ENCODE assay signal across 8 cellular contexts in the genomic region with DNA sequence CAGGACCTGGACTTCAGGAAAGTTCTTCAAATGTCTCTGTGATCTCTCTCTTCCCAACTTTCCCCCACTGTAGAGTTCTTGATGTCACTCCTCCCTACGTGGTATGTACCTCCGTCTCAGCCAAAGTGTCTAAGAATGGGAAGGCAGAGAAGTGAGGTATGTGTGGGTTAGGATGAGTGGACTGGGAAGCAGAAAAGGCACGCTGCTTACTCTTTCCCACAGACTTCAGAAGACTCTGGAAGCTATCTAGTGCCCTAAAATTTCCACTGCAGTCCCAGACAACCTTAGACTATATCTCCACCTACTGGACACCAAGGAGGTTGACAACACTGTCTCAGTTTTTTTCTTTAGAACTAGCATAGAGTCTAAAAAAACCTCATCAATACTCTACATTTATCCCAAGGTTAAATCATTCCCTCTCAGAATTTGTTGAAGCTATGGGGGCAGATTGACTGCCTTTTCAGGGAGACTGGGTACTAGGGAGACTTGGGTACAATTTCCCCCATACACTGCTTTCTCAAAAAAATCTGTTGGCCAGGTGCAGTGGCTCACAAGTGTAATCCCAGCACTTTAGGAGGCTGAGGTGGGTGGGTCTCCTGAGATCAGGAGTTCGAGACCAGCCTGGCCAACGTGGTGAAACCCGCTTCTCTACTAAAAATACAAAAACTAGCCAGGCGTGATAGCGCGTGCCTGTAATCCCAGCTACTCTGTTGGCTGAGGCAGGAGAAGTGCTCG. TPM values are rescaled to one million over a fixed set of nuclear protein-coding genes. Genes with fewer than 3 reads are reported as not detected.
DNase-seq lines count a peak whose midpoint lies in the region; ATAC-seq and TF ChIP-seq lines count a peak whose summit lies in the region.

No MANE protein-coding gene starts in this region.

- H3K4me3 ChIP-seq in epithelial cell of proximal tubule (ENCODE audit: low read depth, low read length), result no peak overlapping the region

- H3K36me3 Mint-ChIP-seq in natural killer cell, result no peaks in the 10 kb centered on the region
- no peaks in the 10 kb centered on the region for H3K36me3 Mint-ChIP-seq in activated CD4-positive, alpha-beta memory T cell treated with anti-CD3 and anti-CD28 coated beads, Interleukin-2, amount 10 ng/mL, durations not matched to agents 7 days and 5 days (ENCODE audit: low read depth)

- no peaks in the 10 kb centered on the region for H3K27me3 Mint-ChIP-seq in natural killer cell (ENCODE audit: low read depth in 2 of 2)
- peaks cover 24% of the 10 kb centered on the region for H3K27me3 Mint-ChIP-seq in activated CD4-positive, alpha-beta memory T cell treated with anti-CD3 and anti-CD28 coated beads, Interleukin-2, amount 10 ng/mL, durations not matched to agents 7 days and 5 days

- ATAC-seq in natural killer cell, result peak; percentile 85 to 92 (median 91)
- no peak for ATAC-seq in HG02588 (IDR thresholded peaks at IDR 0.05; ENCODE audit: unreplicated experiment)

- CTCF ChIA-PET in activated CD4-positive, alpha-beta memory T cell treated with anti-CD3 and anti-CD28 coated beads, Interleukin-2, amount 10 ng/mL, durations not matched to agents 7 days and 5 days (lab: Charles Lee), result interaction anchor here (0.6 to 20.0 kb wide), 22 partner anchors 8 to 198 kb away, joined by 3 to 481 read pairs (median 5); a partner anchor contains a TSS

- DNase-seq in AG08395 (ENCODE audit: low spot score), result peak; percentile 87
- peak; percentile 62 for DNase-seq in MV-4-11 (lab: John Stamatoyannopoulos, UW)
- DNase-seq in SW 1271 (lab: John Stamatoyannopoulos, UW), result peak; percentile 40 to 77
- DNase-seq in epithelial cell of proximal tubule (ENCODE audit: low read depth), result no peak
- DNase-seq in natural killer cell, result no peak
- no peak for DNase-seq in activated CD4-positive, alpha-beta memory T cell treated with anti-CD3 and anti-CD28 coated beads, Interleukin-2, amount 10 ng/mL, durations not matched to agents 7 days and 5 days

- H3K9me3 Mint-ChIP-seq in natural killer cell, result no peaks in the 10 kb centered on the region
- H3K9me3 Mint-ChIP-seq in activated CD4-positive, alpha-beta memory T cell treated with anti-CD3 and anti-CD28 coated beads, Interleukin-2, amount 10 ng/mL, durations not matched to agents 7 days and 5 days, result no peaks in the 10 kb centered on the region

- TF ChIP-seq CTCF in GM12873 (IDR thresholded peaks at IDR 0.05; ENCODE audit: insufficient read depth, low read depth, low read length, missing control alignments) (peak; percentile 76), epithelial cell of proximal tubule (conservative IDR thresholded peaks at IDR 0.05; ENCODE audit: low read depth, low read length) (peak; percentile 86), natural killer cell (IDR thresholded peaks at IDR 0.05) (peak; percentile 93)

- H3K4me3 Mint-ChIP-seq in natural killer cell, result no peak overlapping the region
- H3K4me3 Mint-ChIP-seq in activated CD4-positive, alpha-beta memory T cell treated with anti-CD3 and anti-CD28 coated beads, Interleukin-2, amount 10 ng/mL, durations not matched to agents 7 days and 5 days, result no peak overlapping the region

- POLR2A ChIA-PET in activated CD4-positive, alpha-beta memory T cell treated with anti-CD3 and anti-CD28 coated beads, Interleukin-2, amount 10 ng/mL, durations not matched to agents 7 days and 5 days (lab: Charles Lee), result interaction anchor here (1.4 to 5.4 kb wide), 4 partner anchors 10 to 41 kb away, joined by 3 to 46 read pairs (median 15); no protein-coding TSS in a partner anchor

- peak overlapping the region; percentile 29 to 70 for H3K27ac Mint-ChIP-seq in natural killer cell
- no peak overlapping the region for H3K27ac Mint-ChIP-seq in activated CD4-positive, alpha-beta memory T cell treated with anti-CD3 and anti-CD28 coated beads, Interleukin-2, amount 10 ng/mL, durations not matched to agents 7 days and 5 days

- H3K4me1 Mint-ChIP-seq in natural killer cell, result peaks cover 30% of the 10 kb centered on the region in 2 donors
- peaks cover 5% of the 10 kb centered on the region for H3K4me1 Mint-ChIP-seq in activated CD4-positive, alpha-beta memory T cell treated with anti-CD3 and anti-CD28 coated beads, Interleukin-2, amount 10 ng/mL, durations not matched to agents 7 days and 5 days

- intact Hi-C loops in natural killer cell (cut with micrococcal nuclease), result loop anchor here (1.0 kb wide), 1 partner anchor 40 kb away; no protein-coding TSS in a partner anchor

RNA-seq across cellular contexts. Expression of a gene that starts 20.6 kb away (rescaled TPM):
- total RNA-seq in epithelial cell of proximal tubule, result 84.4 and 116 TPM in 2 replicates
- 100 to 1,000 TPM; 177 to 232 (median 207) TPM for total RNA-seq in natural killer cell
- 100 to 1,000 TPM; 102 to 107 TPM for total RNA-seq in activated CD4-positive, alpha-beta memory T cell treated with anti-CD3 and anti-CD28 coated beads, Interleukin-2, amount 10 ng/mL, durations not matched to agents 7 days and 5 days

RNA-seq across cellular contexts. Expression of a gene that starts 33.7 kb away (rescaled TPM):
- not detected in 2 replicates for total RNA-seq in epithelial cell of proximal tubule
- 1 to 10 TPM; 3.2 to 4.2 (median 4.0) TPM for total RNA-seq in natural killer cell
- total RNA-seq in activated CD4-positive, alpha-beta memory T cell treated with anti-CD3 and anti-CD28 coated beads, Interleukin-2, amount 10 ng/mL, durations not matched to agents 7 days and 5 days, result 10 to 100 TPM; 14.9 to 16.4 TPM

RNA-seq across cellular contexts. Expression of a gene that starts 55.2 kb away (rescaled TPM):
- total RNA-seq in epithelial cell of proximal tubule, result 3.9 and 4.3 TPM in 2 replicates
- total RNA-seq in natural killer cell, result 1 to 10 TPM; 5.4 to 9.8 (median 8.9) TPM
- total RNA-seq in activated CD4-positive, alpha-beta memory T cell treated with anti-CD3 and anti-CD28 coated beads, Interleukin-2, amount 10 ng/mL, durations not matched to agents 7 days and 5 days, result 1 to 10 TPM in 1 of 2 experiments, under 1 TPM in 1; 0.38 to 1.2 TPM

RNA-seq across cellular contexts. Expression of a gene that starts 57.9 kb away (rescaled TPM):
- total RNA-seq in epithelial cell of proximal tubule (not detected in 2 replicates), natural killer cell (100 to 1,000 TPM; 230 to 257 (median 236) TPM)
- total RNA-seq in activated CD4-positive, alpha-beta memory T cell treated with anti-CD3 and anti-CD28 coated beads, Interleukin-2, amount 10 ng/mL, durations not matched to agents 7 days and 5 days, result 100 to 1,000 TPM; 188 to 189 TPM

Comparison
In these comparisons a context has a peak if more than half of its experiments do, and no peak if none do; other contexts are left out.
1. DNase-seq: peak in AG08395 (single experiment), MV-4-11 (single experiment) and SW 1271 (2 of 2); none in epithelial cell of proximal tubule (single experiment), natural killer cell (single experiment) and activated CD4-positive, alpha-beta memory T cell treated with anti-CD3 and anti-CD28 coated beads, Interleukin-2, amount 10 ng/mL, durations not matched to agents 7 days and 5 days (single experiment).
2. Peak in every context shown above with its lines, with median percentiles within 50 percentile points of each other: CTCF ChIP-seq.